In genomic region chr17:14301279-14301760, GRCh38 we compare ENCODE assay signal across 9 cellular contexts. TPM values are rescaled to one million over a fixed set of nuclear protein-coding genes. Genes with fewer than 3 reads are reported as not detected.
DNase-seq lines count a peak whose midpoint lies in the region; ATAC-seq, FAIRE-seq and TF ChIP-seq lines count a peak whose summit lies in the region.
"Had no signal": no experiment of that assay in that cellular context is flagged by ENCODE, and none has a peak within 500 bp of the region (broad histone marks: within the 10 kb centered on the region; RNA-seq: fewer than 3 reads in every experiment).

No MANE protein-coding gene starts in this region.

- TF ChIP-seq RAD21 in A549 (conservative IDR thresholded peaks at IDR 0.05 in 1 of 2, IDR thresholded peaks at IDR 0.05 in 1 of 2), result no peak; a peak in 2 of 5 replicates

- no peak for TF ChIP-seq EP300 in A549 (IDR thresholded peaks at IDR 0.05)

- H3K4me1 ChIP-seq in A549, result peaks cover 29% of the 10 kb centered on the region

- H3K4me1 Mint-ChIP-seq in activated naive CD8-positive, alpha-beta T cell (ENCODE audit: low read depth), result peaks cover 64% of the 10 kb centered on the region
- H3K4me1 Mint-ChIP-seq in immature natural killer cell, result peaks cover 72 to 74% of the 10 kb centered on the region in 2 donors
- peaks cover 43 to 85% of the 10 kb centered on the region in 2 donors for H3K4me1 Mint-ChIP-seq in stimulated activated naive B cell treated with anti-CD40 and anti-IgM and Interleukin-4, amounts not matched to agents 10 μg/mL and 1 μg/mL and 100 μg/mL, for 72 hours

- peak in 1 of 2 experiments; percentile 25 for DNase-seq in A549 (ENCODE audit: low read depth in 1 of 2, low spot score in 1 of 2)
- no peak for DNase-seq in LNCaP clone FGC (ENCODE audit: low read depth)
- peak in 2 of 3 donors; percentile 40 to 41 for DNase-seq in immature natural killer cell
- DNase-seq in stimulated activated naive B cell treated with anti-CD40 and anti-IgM and Interleukin-4, amounts not matched to agents 10 μg/mL and 1 μg/mL and 100 μg/mL, for 72 hours, result peak; percentile 29
- DNase-seq in sciatic nerve (ENCODE audit: low spot score), result no peak

- FAIRE-seq in A549 (lab: Jason Lieb, UNC), result no peak
- FAIRE-seq: colon had no signal

- peak; percentile 19 to 30 for ATAC-seq in A549
- peak; percentile 2 for ATAC-seq in GM19023 (IDR thresholded peaks at IDR 0.05; ENCODE audit: unreplicated experiment)
- ATAC-seq in stimulated activated naive B cell treated with anti-CD40 and anti-IgM and Interleukin-4, amounts not matched to agents 10 μg/mL and 1 μg/mL and 100 μg/mL, for 72 hours (replicated peaks), result peak; percentile 6 to 8
- no peak for ATAC-seq in HG02763 (IDR thresholded peaks at IDR 0.05; ENCODE audit: unreplicated experiment)
- no peak for ATAC-seq in sciatic nerve

- H3K4me3 Mint-ChIP-seq in activated naive CD8-positive, alpha-beta T cell, result peak overlapping the region; percentile 96
- H3K4me3 Mint-ChIP-seq in immature natural killer cell, result peak overlapping the region; percentile 93 to 98 (median 97)
- peak overlapping the region; percentile 91 for H3K4me3 Mint-ChIP-seq in stimulated activated naive B cell treated with anti-CD40 and anti-IgM and Interleukin-4, amounts not matched to agents 10 μg/mL and 1 μg/mL and 100 μg/mL, for 72 hours

- intact Hi-C loops in sciatic nerve (cut with DNase I), result no loop called here

- no peak for TF ChIP-seq POLR2A in A549 (IDR thresholded peaks at IDR 0.05; ENCODE audit: low read length)

- peak overlapping the region; percentile 90 for H3K4me2 ChIP-seq in A549

- peak overlapping the region; percentile 36 to 67; a peak in 5 of 6 replicates for H3K27ac ChIP-seq in A549

- no peaks in the 10 kb centered on the region for H3K9me3 Mint-ChIP-seq in activated naive CD8-positive, alpha-beta T cell (ENCODE audit: low read depth)
- no peaks in the 10 kb centered on the region for H3K9me3 Mint-ChIP-seq in immature natural killer cell
- H3K9me3 Mint-ChIP-seq in stimulated activated naive B cell treated with anti-CD40 and anti-IgM and Interleukin-4, amounts not matched to agents 10 μg/mL and 1 μg/mL and 100 μg/mL, for 72 hours, result no peaks in the 10 kb centered on the region

- POLR2A ChIA-PET in A549 (lab: Yijun Ruan, JAX), result interaction anchor here (0.9 to 1.6 kb wide), 2 partner anchors 232 to 1283 kb away, joined by 3 to 10 read pairs; partner anchors contain the start of genes COX10 and ELAC2

- H3K36me3 Mint-ChIP-seq in activated naive CD8-positive, alpha-beta T cell, result no peaks in the 10 kb centered on the region
- peaks cover 0 to 7% (median 3%) of the 10 kb centered on the region in 3 donors for H3K36me3 Mint-ChIP-seq in immature natural killer cell
- peaks cover 16 to 18% of the 10 kb centered on the region in 2 donors for H3K36me3 Mint-ChIP-seq in stimulated activated naive B cell treated with anti-CD40 and anti-IgM and Interleukin-4, amounts not matched to agents 10 μg/mL and 1 μg/mL and 100 μg/mL, for 72 hours

- H3K4me3 ChIP-seq in A549, result peak overlapping the region; percentile 53
- peak overlapping the region; percentile 53 for H3K4me3 ChIP-seq in LNCaP clone FGC (ENCODE audit: low read depth, low read length)

- TF ChIP-seq CTCF in A549 (IDR thresholded peaks at IDR 0.05) (peak; percentile 15; the same call in 1 of the 3 replicates), LNCaP clone FGC (IDR thresholded peaks at IDR 0.05; ENCODE audit: control insufficient read depth, extremely low read depth, insufficient read depth) (peak; percentile 40; the same call in 1 of the 2 replicates)

- H3K9me3 ChIP-seq in A549, result no peaks in the 10 kb centered on the region

- peaks cover 13% of the 10 kb centered on the region for H3K27me3 Mint-ChIP-seq in activated naive CD8-positive, alpha-beta T cell
- H3K27me3 Mint-ChIP-seq in immature natural killer cell (ENCODE audit: low read depth in 3 of 3), result peaks cover 20 to 40% (median 20%) of the 10 kb centered on the region in 3 donors
- H3K27me3 Mint-ChIP-seq in stimulated activated naive B cell treated with anti-CD40 and anti-IgM and Interleukin-4, amounts not matched to agents 10 μg/mL and 1 μg/mL and 100 μg/mL, for 72 hours, result peaks cover 26 to 50% of the 10 kb centered on the region in 2 donors

- WGBS in A549 (ENCODE audit: missing lambda C conversion rate), result 4% methylated on average over 17 of the region's 56 CpGs

- H3K27ac Mint-ChIP-seq in activated naive CD8-positive, alpha-beta T cell, result peak overlapping the region; percentile 83
- H3K27ac Mint-ChIP-seq in immature natural killer cell, result peak overlapping the region; percentile 77 to 94 (median 88)
- peak overlapping the region; percentile 92 for H3K27ac Mint-ChIP-seq in stimulated activated naive B cell treated with anti-CD40 and anti-IgM and Interleukin-4, amounts not matched to agents 10 μg/mL and 1 μg/mL and 100 μg/mL, for 72 hours

- CTCF ChIA-PET in A549 (lab: Yijun Ruan, JAX), result interaction anchor here (0.6 to 4.2 kb wide), 34 partner anchors 8 to 1298 kb away, joined by 3 to 48 read pairs (median 4); no protein-coding TSS in a partner anchor

TF ChIP-seq in A549, 52 proteins besides CTCF, POLR2A, EP300 and RAD21:
- TF ChIP-seq EHF (CRISPR knock-in tag; IDR thresholded peaks at IDR 0.05) (no peak), JUN (IDR thresholded peaks at IDR 0.05) (0 out of 5 replicates have a peak, but pooled peaks of 1 of the 2 experiments have one; percentile 8), HOXB5 (CRISPR knock-in tag; IDR thresholded peaks at IDR 0.05) (no peak), RNF2 (IDR thresholded peaks at IDR 0.05; ENCODE audit: borderline replicate concordance, low read depth) (peak; percentile 95), CEBPB (IDR thresholded peaks at IDR 0.05) (no peak), HOXB13 (CRISPR knock-in tag; IDR thresholded peaks at IDR 0.05; ENCODE audit: low read depth) (no peak), MAX (IDR thresholded peaks at IDR 0.05) (peak; percentile 71; the same call in 1 of the 2 replicates), PBX3 (IDR thresholded peaks at IDR 0.05) (no peak), JUNB (IDR thresholded peaks at IDR 0.05) (no peak), HDAC2 (IDR thresholded peaks at IDR 0.05) (peak; percentile 42; the same call in 1 of the 2 replicates), FOXS1 (CRISPR knock-in tag; IDR thresholded peaks at IDR 0.05) (no peak), ATOH8 (CRISPR knock-in tag; IDR thresholded peaks at IDR 0.05; ENCODE audit: low read depth) (no peak)

RNA-seq across cellular contexts. Expression of gene HS3ST3B1, which starts 0.4 kb away (rescaled TPM):
- 0.44 and 0.67 TPM in 2 replicates for polyA plus RNA-seq in A549 (2011; rRNA removed)
- 0.13 and 0.22 TPM in 2 replicates for polyA plus RNA-seq in A549 (2012; cell fraction: cytosol; rRNA removed)
- 0.26 and 0.34 TPM in 2 replicates for polyA plus RNA-seq in A549 (2012; cell fraction: nucleus; rRNA removed)
- polyA plus RNA-seq in A549 (2017; fragmentation: RNase III; extraction: RNeasy Plus Mini Kit Qiagen cat#74134 plus additional on column Dnase treatment), result 0.11 to 0.18 TPM (median 0.15 TPM) in 3 replicates
- polyA minus RNA-seq in A549 (2011; rRNA and poly(A)+ RNA removed), result 0.88 and 0.95 TPM in 2 replicates
- polyA plus RNA-seq in immature natural killer cell, result 10 to 100 TPM in 1 of 3 donors, 1 to 10 TPM in 2; 6.6 to 14.2 (median 9.0) TPM
- 1.2 TPM for total RNA-seq in sciatic nerve

Comparison
In these comparisons a context has a peak if more than half of its experiments do, and no peak if none do; other contexts are left out.
1. ATAC-seq: peak in A549 (2 of 2), GM19023 (single experiment) and stimulated activated naive B cell treated with anti-CD40 and anti-IgM and Interleukin-4, amounts not matched to agents 10 μg/mL and 1 μg/mL and 100 μg/mL, for 72 hours (2 of 2); none in HG02763 (single experiment) and sciatic nerve (single experiment).
2. DNase-seq: peak in immature natural killer cell (2 of 3) and stimulated activated naive B cell treated with anti-CD40 and anti-IgM and Interleukin-4, amounts not matched to agents 10 μg/mL and 1 μg/mL and 100 μg/mL, for 72 hours (single experiment); none in LNCaP clone FGC (single experiment) and sciatic nerve (single experiment).
3. RNA of gene HS3ST3B1, which starts 0.4 kb away (polyA plus RNA-seq): 6.6 to 14.2 TPM in immature natural killer cell; 0.11 to 0.67 TPM in A549; every median in the first group is over 4 times any median in the second.
4. Peak in every context shown above with its lines, with median percentiles within 50 percentile points of each other: H3K27ac Mint-ChIP-seq and H3K4me3 Mint-ChIP-seq.